ENCODE assay signal across 2 cellular contexts in the genomic region with DNA sequence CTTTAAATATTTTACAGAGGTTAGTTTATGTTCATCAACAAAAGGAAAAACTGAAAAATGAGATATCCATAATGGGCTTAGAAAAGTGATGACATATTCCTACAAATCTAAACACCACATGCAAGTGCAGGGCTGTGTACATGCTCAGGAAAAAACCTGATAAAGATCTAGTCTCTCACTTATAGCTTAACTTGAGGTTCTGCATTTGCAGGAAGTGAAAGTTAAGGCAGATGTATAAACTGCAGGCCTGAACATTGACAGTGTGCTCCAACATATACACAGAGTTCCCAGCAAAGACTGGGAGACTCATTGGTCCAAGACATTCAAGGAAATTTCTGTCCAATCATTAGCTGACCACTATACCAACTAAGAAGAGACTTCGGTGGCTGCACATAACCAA.
TF ChIP-seq lines count a peak whose summit lies in the region.

No MANE protein-coding gene starts in this region.

TF ChIP-seq in H1, 55 proteins besides CTCF, POLR2A, EP300 and RAD21:
- TF ChIP-seq RFX5 (IDR thresholded peaks at IDR 0.05; ENCODE audit: borderline replicate concordance, low read depth, low read length) (no peak), BACH1 (IDR thresholded peaks at IDR 0.05; ENCODE audit: low read length) (no peak), MAFK (IDR thresholded peaks at IDR 0.05; ENCODE audit: low read depth, low read length) (no peak), EZH2 (IDR thresholded peaks at IDR 0.05; ENCODE audit: low read depth, low read length, severe bottlenecking) (no peak), SIX5 (IDR thresholded peaks at IDR 0.05; ENCODE audit: low read depth, low read length) (no peak), EGR1 (IDR thresholded peaks at IDR 0.05; ENCODE audit: borderline replicate concordance, low read depth, low read length) (no peak), POLR2AphosphoS5 (IDR thresholded peaks at IDR 0.05; ENCODE audit: low read depth, low read length) (no peak), TAF1 (IDR thresholded peaks at IDR 0.05; ENCODE audit: low read depth, low read length) (no peak), SIN3A (conservative IDR thresholded peaks at IDR 0.05 in 1 of 2, IDR thresholded peaks at IDR 0.05 in 1 of 2; ENCODE audit: low read depth in 1 of 2, low read length in 2 of 2) (no peak), NANOG (IDR thresholded peaks at IDR 0.05; ENCODE audit: insufficient read depth, low read depth, low read length, poor library complexity, severe bottlenecking) (no peak), CREB1 (IDR thresholded peaks at IDR 0.05) (no peak), TBP (IDR thresholded peaks at IDR 0.05; ENCODE audit: low read depth, low read length) (no peak), SP4 (IDR thresholded peaks at IDR 0.05; ENCODE audit: low read length) (no peak), SIRT6 (IDR thresholded peaks at IDR 0.05; ENCODE audit: low read length) (no peak), SP2 (IDR thresholded peaks at IDR 0.05; ENCODE audit: low read length) (no peak), ATF3 (IDR thresholded peaks at IDR 0.05; ENCODE audit: insufficient read depth, low read depth, low read length) (no peak), SRF (IDR thresholded peaks at IDR 0.05; ENCODE audit: low read depth, low read length) (no peak), HDAC6 (IDR thresholded peaks at IDR 0.05; ENCODE audit: low read depth, low read length) (no peak)

TF ChIP-seq in SK-N-SH, 30 proteins besides CTCF, POLR2A, EP300 and RAD21:
- no peak for TF ChIP-seq FOXJ3 (CRISPR knock-in tag; IDR thresholded peaks at IDR 0.05)
- TF ChIP-seq, protein P1, sequence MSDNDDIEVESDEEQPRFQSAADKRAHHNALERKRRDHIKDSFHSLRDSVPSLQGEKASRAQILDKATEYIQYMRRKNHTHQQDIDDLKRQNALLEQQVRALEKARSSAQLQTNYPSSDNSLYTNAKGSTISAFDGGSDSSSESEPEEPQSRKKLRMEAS (IDR thresholded peaks at IDR 0.05; ENCODE audit: low read depth): no peak
- no peak for TF ChIP-seq GATA2 (CRISPR knock-in tag; IDR thresholded peaks at IDR 0.05)
- no peak for TF ChIP-seq USF1 (IDR thresholded peaks at IDR 0.05; ENCODE audit: borderline replicate concordance, low read depth)
- TF ChIP-seq CHD2 (IDR thresholded peaks at IDR 0.05; ENCODE audit: low read length, partially characterized antibody): no peak
TF ChIP-seq in SK-N-SH: peak in this region for 0.
